1 cellular context compared by ENCODE assay signal in genomic region chr19:10120538-10121198, GRCh38.
TF ChIP-seq lines count a peak whose summit lies in the region.

No MANE protein-coding gene starts in this region.

TF ChIP-seq in HCT116, 20 proteins besides CTCF, POLR2A, EP300 and RAD21:
- TF ChIP-seq ATF3 (IDR thresholded peaks at IDR 0.05) (no peak), TCF7L2 (IDR thresholded peaks at IDR 0.05; ENCODE audit: borderline replicate concordance, extremely low read depth, insufficient read depth, insufficient read length) (no peak), ELF1 (IDR thresholded peaks at IDR 0.05; ENCODE audit: borderline replicate concordance, low read depth) (no peak), REST (IDR thresholded peaks at IDR 0.05; ENCODE audit: low read depth) (no peak), POLR2AphosphoS5 (IDR thresholded peaks at IDR 0.05; ENCODE audit: low read depth, low read length) (no peak), ZNF274 (IDR thresholded peaks at IDR 0.05; ENCODE audit: low read depth, low read length) (no peak)
